ENCODE assay signal across 26 cellular contexts in genomic region chr2:172336681-172337080, GRCh38.
"Had no signal": no experiment of that assay in that cellular context is flagged by ENCODE, and none has a peak within 500 bp of the region (broad histone marks: within the 10 kb centered on the region; RNA-seq: fewer than 3 reads in every experiment).

No MANE protein-coding gene starts in this region.

- H3K27me3 Mint-ChIP-seq: activated naive CD4-positive, alpha-beta T cell treated with anti-CD3 and anti-CD28 coated beads, Interleukin-2, amount 50 U/mL, for 24 hours; natural killer cell treated with Interleukin-12 subunit alpha and Interleukin-12 subunit beta and Interleukin-15 and Interleukin-18, amount 100 ng/mL, for 72 hours had no signal

- H3K27ac Mint-ChIP-seq: activated CD4-positive, alpha-beta memory T cell treated with anti-CD3 and anti-CD28 coated beads, Interleukin-2, amount 10 ng/mL, durations not matched to agents 7 days and 5 days; activated CD8-positive, alpha-beta memory T cell treated with anti-CD3 and anti-CD28 coated beads, Interleukin-2, amount 10 ng/mL, durations not matched to agents 7 days and 5 days; activated naive CD4-positive, alpha-beta T cell treated with anti-CD3 and anti-CD28 coated beads, Interleukin-2, amount 50 U/mL, for 24 hours; activated T-helper 1 cell treated with anti-CD3 and anti-CD28 coated beads, Interleukin-12 subunit alpha, Interleukin-12 subunit beta, Interleukin-2, Interleukin-4 antibody, amounts not matched to agents 30 ng/mL and 10 ng/mL and 1 ng/mL, durations not matched to agents 14 hours and 24 hours and 36 hours; stimulated activated naive B cell treated with anti-CD40 and anti-IgM and Interleukin-4, amounts not matched to agents 10 μg/mL and 1 μg/mL and 100 μg/mL, for 72 hours had no signal

- H3K9me3 ChIP-seq: esophagus muscularis mucosa, left ventricle myocardium inferior, neutrophil, pancreas, psoas muscle, right atrium auricular region, vagina had no signal

- H3K27ac ChIP-seq: esophagus muscularis mucosa, neutrophil, psoas muscle, right atrium auricular region, skin epidermis, vagina had no signal

- H3K9me3 Mint-ChIP-seq: activated CD4-positive, alpha-beta memory T cell treated with anti-CD3 and anti-CD28 coated beads, Interleukin-2, amount 10 ng/mL, durations not matched to agents 7 days and 5 days; activated naive CD4-positive, alpha-beta T cell treated with anti-CD3 and anti-CD28 coated beads, Interleukin-2, amount 50 U/mL, for 24 hours; activated T-helper 1 cell treated with anti-CD3 and anti-CD28 coated beads, Interleukin-12 subunit alpha, Interleukin-12 subunit beta, Interleukin-2, Interleukin-4 antibody, amounts not matched to agents 30 ng/mL and 10 ng/mL and 1 ng/mL, durations not matched to agents 14 hours and 24 hours and 36 hours; immature natural killer cell; natural killer cell treated with Interleukin-12 subunit alpha and Interleukin-12 subunit beta and Interleukin-15 and Interleukin-18, amount 100 ng/mL, for 72 hours; stimulated activated naive B cell treated with anti-CD40 and anti-IgM and Interleukin-4, amounts not matched to agents 10 μg/mL and 1 μg/mL and 100 μg/mL, for 72 hours had no signal

- H3K36me3 ChIP-seq: esophagus muscularis mucosa, left ventricle myocardium inferior, neutrophil, pancreas, right atrium auricular region, vagina had no signal

- H3K4me3 Mint-ChIP-seq: activated CD4-positive, alpha-beta memory T cell treated with anti-CD3 and anti-CD28 coated beads, Interleukin-2, amount 10 ng/mL, durations not matched to agents 7 days and 5 days; activated CD8-positive, alpha-beta memory T cell treated with anti-CD3 and anti-CD28 coated beads, Interleukin-2, amount 10 ng/mL, durations not matched to agents 7 days and 5 days; activated naive CD4-positive, alpha-beta T cell treated with anti-CD3 and anti-CD28 coated beads, Interleukin-2, amount 50 U/mL, for 24 hours; activated T-helper 1 cell treated with anti-CD3 and anti-CD28 coated beads, Interleukin-12 subunit alpha, Interleukin-12 subunit beta, Interleukin-2, Interleukin-4 antibody, amounts not matched to agents 30 ng/mL and 10 ng/mL and 1 ng/mL, durations not matched to agents 14 hours and 24 hours and 36 hours; immature natural killer cell; natural killer cell treated with Interleukin-12 subunit alpha and Interleukin-12 subunit beta and Interleukin-15 and Interleukin-18, amount 100 ng/mL, for 72 hours; stimulated activated naive B cell treated with anti-CD40 and anti-IgM and Interleukin-4, amounts not matched to agents 10 μg/mL and 1 μg/mL and 100 μg/mL, for 72 hours had no signal

- H3K36me3 Mint-ChIP-seq: activated naive CD4-positive, alpha-beta T cell treated with anti-CD3 and anti-CD28 coated beads, Interleukin-2, amount 50 U/mL, for 24 hours; immature natural killer cell; natural killer cell treated with Interleukin-12 subunit alpha and Interleukin-12 subunit beta and Interleukin-15 and Interleukin-18, amount 100 ng/mL, for 72 hours; stimulated activated naive B cell treated with anti-CD40 and anti-IgM and Interleukin-4, amounts not matched to agents 10 μg/mL and 1 μg/mL and 100 μg/mL, for 72 hours had no signal

- H3K4me3 ChIP-seq: esophagus muscularis mucosa, hepatocyte, left ventricle myocardium inferior, pancreas, psoas muscle, right atrium auricular region, skin epidermis, vagina had no signal

- DNase-seq: activated CD4-positive, alpha-beta memory T cell treated with anti-CD3 and anti-CD28 coated beads, Interleukin-2, amount 10 ng/mL, durations not matched to agents 7 days and 5 days; activated CD4-positive, alpha-beta T cell treated with anti-CD3 and anti-CD28 coated beads for 48 hours; activated CD8-positive, alpha-beta memory T cell treated with anti-CD3 and anti-CD28 coated beads, Interleukin-2, amount 10 ng/mL, durations not matched to agents 7 days and 5 days; activated gamma-delta T cell treated with Interleukin-2 at 50 U/mL for 16 hours; aorta; central memory CD4-positive, alpha-beta T cell; effector memory CD4-positive, alpha-beta T cell; glutamatergic neuron; immature natural killer cell; kidney glomerular epithelial cell; left ventricle myocardium inferior; pancreas; psoas muscle; stimulated activated CD4-positive, alpha-beta T cell treated with anti-CD3 and anti-CD28 coated beads, Interleukin-15, amount 100 ng/mL, for 24 hours; stimulated activated CD4-positive, alpha-beta T cell treated with anti-CD3 and anti-CD28 coated beads, Interleukin-2, amount 100 ng/mL, for 48 hours; stimulated activated CD8-positive, alpha-beta memory T cell treated with anti-CD3 and anti-CD28 coated beads, Interleukin-4, amount 100 ng/mL, for 48 hours; stimulated activated naive B cell treated with anti-CD40 and anti-IgM and Interleukin-4, amounts not matched to agents 10 μg/mL and 1 μg/mL and 100 μg/mL, for 72 hours had no signal

- H3K27me3 ChIP-seq: esophagus muscularis mucosa, hepatocyte, neutrophil, pancreas, right atrium auricular region, vagina had no signal

- ATAC-seq: activated CD8-positive, alpha-beta memory T cell treated with anti-CD3 and anti-CD28 coated beads, Interleukin-2, amount 10 ng/mL, durations not matched to agents 7 days and 5 days; natural killer cell treated with Interleukin-12 subunit alpha and Interleukin-12 subunit beta and Interleukin-15 and Interleukin-18, amount 100 ng/mL, for 72 hours; pancreas; psoas muscle; stimulated activated naive B cell treated with anti-CD40 and anti-IgM and Interleukin-4, amounts not matched to agents 10 μg/mL and 1 μg/mL and 100 μg/mL, for 72 hours had no signal

- H2AFZ ChIP-seq: hepatocyte had no signal

- H3K4me2 ChIP-seq: hepatocyte had no signal

- H3K79me2 ChIP-seq: hepatocyte had no signal
